ENCODE assay signal across 25 cellular contexts in genomic region chr1:209720326-209720725, GRCh38. TPM values are rescaled to one million over a fixed set of nuclear protein-coding genes. Genes with fewer than 3 reads are reported as not detected.
DNase-seq lines count a peak whose midpoint lies in the region; ATAC-seq and TF ChIP-seq lines count a peak whose summit lies in the region.
"Had no signal": no experiment of that assay in that cellular context is flagged by ENCODE, and none has a peak within 500 bp of the region (broad histone marks: within the 10 kb centered on the region; RNA-seq: fewer than 3 reads in every experiment).

No MANE protein-coding gene starts in this region.

- no peaks in the 10 kb centered on the region for H3K79me2 ChIP-seq in osteoblast (ENCODE audit: insufficient read depth, low read length)
- H3K79me2 ChIP-seq: parathyroid adenoma had no signal

- intact Hi-C loops in Right ventricle myocardium superior (cut with DNase I) (no loop called here), lower lobe of right lung (cut with DNase I) (no loop called here)

- POLR2A ChIA-PET in CD8-positive, alpha-beta memory T cell (lab: Charles Lee): no interaction called here

- no peak overlapping the region for H3K4me2 ChIP-seq in osteoblast (ENCODE audit: insufficient read depth, low read length)
- H3K4me2 ChIP-seq: KMS-11 had no signal

- peak overlapping the region in 1 of 8 donors; percentile 55 for H3K27ac Mint-ChIP-seq in CD8-positive, alpha-beta memory T cell
- H3K27ac Mint-ChIP-seq in stimulated activated naive CD8-positive, alpha-beta T cell treated with anti-CD3 and anti-CD28 coated beads, Interleukin-15, amount 100 ng/mL, for 72 hours: no peak overlapping the region
- H3K27ac Mint-ChIP-seq: activated CD8-positive, alpha-beta T cell treated with anti-CD3 and anti-CD28 coated beads, Interleukin-2, amount 10 ng/mL, durations not matched to agents 7 days and 5 days; natural killer cell had no signal

- CTCF ChIA-PET in CD8-positive, alpha-beta memory T cell (lab: Charles Lee): interaction anchor here (1.3 kb wide), 1 partner anchor 28 kb away, joined by 3 read pairs; no protein-coding TSS in a partner anchor

- H3K4me3 ChIP-seq in osteoblast (ENCODE audit: insufficient read depth, low read length) (no peak overlapping the region), lower lobe of right lung (no peak overlapping the region)
- no peak overlapping the region for H3K4me3 ChIP-seq in CD8-positive, alpha-beta memory T cell (ENCODE audit: low read length)
- H3K4me3 ChIP-seq: GM12878, transverse colon had no signal

- H2AFZ ChIP-seq in osteoblast (ENCODE audit: low read length): no peak overlapping the region
- H2AFZ ChIP-seq: parathyroid adenoma had no signal

- ATAC-seq in Right ventricle myocardium superior (ENCODE audit: poor library complexity) (peak; percentile 88), GM19467 (IDR thresholded peaks at IDR 0.05; ENCODE audit: unreplicated experiment) (no peak), lower lobe of right lung (no peak)
- no peak for ATAC-seq in stimulated activated naive CD8-positive, alpha-beta T cell treated with anti-CD3 and anti-CD28 coated beads, Interleukin-15, amount 100 ng/mL, for 72 hours
- ATAC-seq: activated CD8-positive, alpha-beta T cell treated with anti-CD3 and anti-CD28 coated beads, Interleukin-2, amount 10 ng/mL, durations not matched to agents 7 days and 5 days; GM12878; natural killer cell; PC-3 had no signal

- H3K36me3 ChIP-seq in osteoblast (ENCODE audit: insufficient read depth, low read length) (no peaks in the 10 kb centered on the region), lower lobe of right lung (no peaks in the 10 kb centered on the region)
- H3K36me3 ChIP-seq in CD8-positive, alpha-beta memory T cell (ENCODE audit: insufficient read depth, low read length): no peaks in the 10 kb centered on the region
- H3K36me3 ChIP-seq: transverse colon had no signal

- peaks cover 13% of the 10 kb centered on the region for H3K4me1 ChIP-seq in osteoblast (ENCODE audit: insufficient read depth, low read length)
- H3K4me1 ChIP-seq in CD8-positive, alpha-beta memory T cell (ENCODE audit: insufficient read depth, low read length): peaks cover 15% of the 10 kb centered on the region
- no peaks in the 10 kb centered on the region for H3K4me1 ChIP-seq in lower lobe of right lung
- H3K4me1 ChIP-seq: transverse colon had no signal

- H3K27ac ChIP-seq in osteoblast (ENCODE audit: low read depth, low read length) (peak overlapping the region; percentile 7), lower lobe of right lung (no peak overlapping the region)
- H3K27ac ChIP-seq in CD8-positive, alpha-beta memory T cell (ENCODE audit: low read depth, low read length): no peak overlapping the region
- H3K27ac ChIP-seq: KMS-11, parathyroid adenoma, transverse colon had no signal

- H3K27me3 Mint-ChIP-seq in CD8-positive, alpha-beta memory T cell: peaks cover 0 to 3% of the 10 kb centered on the region in 2 donors
- H3K27me3 Mint-ChIP-seq in stimulated activated naive CD8-positive, alpha-beta T cell treated with anti-CD3 and anti-CD28 coated beads, Interleukin-15, amount 100 ng/mL, for 72 hours: no peaks in the 10 kb centered on the region
- H3K27me3 Mint-ChIP-seq: activated naive CD8-positive, alpha-beta T cell had no signal

- DNase-seq in HCEC 1CT (peak; percentile 64), amniotic epithelial cell (ENCODE audit: low read depth) (peak; percentile 96), Right ventricle myocardium superior (no peak), osteoblast (ENCODE audit: insufficient read length, low spot score, missing footprints) (no peak), lower lobe of right lung (no peak)
- no peak for DNase-seq in CD8-positive, alpha-beta memory T cell
- no peak for DNase-seq in stimulated activated naive CD8-positive, alpha-beta T cell treated with anti-CD3 and anti-CD28 coated beads, Interleukin-15, amount 100 ng/mL, for 72 hours
- DNase-seq: activated CD8-positive, alpha-beta T cell treated with anti-CD3 and anti-CD28 coated beads, Interleukin-2, amount 10 ng/mL, durations not matched to agents 7 days and 5 days; activated T-cell treated with anti-CD3 and anti-CD28 coated beads, Interleukin-2, amount 50 U/mL, for 48 hours; foreskin melanocyte; H7; hypothalamus; islet precursor cell; natural killer cell; NCI-H2029; PC-3; stimulated activated naive CD4-positive, alpha-beta T cell treated with Interleukin-2 at 50 U/mL for 16 hours; transverse colon had no signal

- H3K4me3 Mint-ChIP-seq in CD8-positive, alpha-beta memory T cell: no peak overlapping the region
- H3K4me3 Mint-ChIP-seq in stimulated activated naive CD8-positive, alpha-beta T cell treated with anti-CD3 and anti-CD28 coated beads, Interleukin-15, amount 100 ng/mL, for 72 hours: no peak overlapping the region
- H3K4me3 Mint-ChIP-seq: activated CD8-positive, alpha-beta T cell treated with anti-CD3 and anti-CD28 coated beads, Interleukin-2, amount 10 ng/mL, durations not matched to agents 7 days and 5 days; activated naive CD8-positive, alpha-beta T cell; natural killer cell; T-helper 1 cell treated with Interleukin-12 subunit alpha and Interleukin-12 subunit beta and Interleukin-4 antibody, amounts not matched to agents 30 μg/mL and 1 μg/mL, for 36 hours had no signal

- TF ChIP-seq CTCF in osteoblast (IDR thresholded peaks at IDR 0.05; ENCODE audit: extremely low read depth, low read depth, low read length) (no peak), lower lobe of right lung (IDR thresholded peaks at IDR 0.05) (no peak)

- peaks cover 3 to 5% (median 3%) of the 10 kb centered on the region in 3 donors for H3K4me1 Mint-ChIP-seq in CD8-positive, alpha-beta memory T cell
- peaks cover 69% of the 10 kb centered on the region for H3K4me1 Mint-ChIP-seq in stimulated activated naive CD8-positive, alpha-beta T cell treated with anti-CD3 and anti-CD28 coated beads, Interleukin-15, amount 100 ng/mL, for 72 hours
- H3K4me1 Mint-ChIP-seq: natural killer cell had no signal

- H3K9me3 ChIP-seq in osteoblast (ENCODE audit: low read depth, low read length): no peaks in the 10 kb centered on the region
- no peaks in the 10 kb centered on the region for H3K9me3 ChIP-seq in CD8-positive, alpha-beta memory T cell (ENCODE audit: low read length)
- H3K9me3 ChIP-seq in lower lobe of right lung: no peaks in the 10 kb centered on the region
- H3K9me3 ChIP-seq: transverse colon had no signal

- H3K36me3 Mint-ChIP-seq in CD8-positive, alpha-beta memory T cell: peaks cover 0 to 12% (median 5%) of the 10 kb centered on the region in 3 donors
- H3K36me3 Mint-ChIP-seq: natural killer cell had no signal

- H3K9me3 Mint-ChIP-seq in CD8-positive, alpha-beta memory T cell: no peaks in the 10 kb centered on the region
- H3K9me3 Mint-ChIP-seq in stimulated activated naive CD8-positive, alpha-beta T cell treated with anti-CD3 and anti-CD28 coated beads, Interleukin-15, amount 100 ng/mL, for 72 hours: peaks cover 6 to 8% of the 10 kb centered on the region in 2 donors
- H3K9me3 Mint-ChIP-seq: natural killer cell had no signal

- H4K20me1 ChIP-seq in osteoblast (ENCODE audit: insufficient read depth, low read length): no peaks in the 10 kb centered on the region

- no peaks in the 10 kb centered on the region for H3K27me3 ChIP-seq in osteoblast (ENCODE audit: insufficient read depth, low read length)
- H3K27me3 ChIP-seq in CD8-positive, alpha-beta memory T cell (ENCODE audit: insufficient read depth, low read length, poor library complexity, severe bottlenecking): no peaks in the 10 kb centered on the region
- H3K27me3 ChIP-seq in lower lobe of right lung (ENCODE audit: low read depth): no peaks in the 10 kb centered on the region
- H3K27me3 ChIP-seq: transverse colon had no signal

RNA-seq across cellular contexts. Expression of gene HSD11B1, which starts 15.7 kb away (rescaled TPM):
- total RNA-seq in Right ventricle myocardium superior (4.6 TPM), osteoblast (0.88 and 1.8 TPM in 2 replicates), lower lobe of right lung (11.6 TPM)
- under 1 TPM; 0.59 to 0.80 TPM for total RNA-seq in CD8-positive, alpha-beta memory T cell
- 0.30 TPM for polyA plus RNA-seq in CD8-positive, alpha-beta memory T cell
- total RNA-seq: activated CD8-positive, alpha-beta T cell treated with anti-CD3 and anti-CD28 coated beads, Interleukin-2, amount 10 ng/mL, durations not matched to agents 7 days and 5 days; GM12878; H7; natural killer cell; PC-3; skeletal muscle tissue had no signal

RNA-seq across cellular contexts. Expression of gene TRAF3IP3, which starts 35.5 kb away (rescaled TPM):
- total RNA-seq in Right ventricle myocardium superior: 0.70 TPM
- not detected in 2 replicates for total RNA-seq in osteoblast
- 100 to 1,000 TPM; 193 to 209 TPM for total RNA-seq in CD8-positive, alpha-beta memory T cell
- polyA plus RNA-seq in CD8-positive, alpha-beta memory T cell: 414 TPM
- 12.4 TPM for total RNA-seq in lower lobe of right lung
- total RNA-seq: H7, PC-3 had no signal

RNA-seq across cellular contexts. Expression of gene G0S2, which starts 45.1 kb away (rescaled TPM):
- total RNA-seq in Right ventricle myocardium superior: 453 TPM
- total RNA-seq in osteoblast: 10.5 and 11.2 TPM in 2 replicates
- 1 to 10 TPM; 3.8 to 4.5 TPM for total RNA-seq in CD8-positive, alpha-beta memory T cell
- not detected for polyA plus RNA-seq in CD8-positive, alpha-beta memory T cell
- 19.9 TPM for total RNA-seq in lower lobe of right lung
- total RNA-seq: activated CD8-positive, alpha-beta T cell treated with anti-CD3 and anti-CD28 coated beads, Interleukin-2, amount 10 ng/mL, durations not matched to agents 7 days and 5 days had no signal

Comparison
In these comparisons a context has a peak if more than half of its experiments do, and no peak if none do; other contexts are left out.
1. DNase-seq: peak in HCEC 1CT (single experiment) and amniotic epithelial cell (single experiment); none in Right ventricle myocardium superior (single experiment), osteoblast (single experiment), CD8-positive, alpha-beta memory T cell (0 of 5), lower lobe of right lung (single experiment) and stimulated activated naive CD8-positive, alpha-beta T cell treated with anti-CD3 and anti-CD28 coated beads, Interleukin-15, amount 100 ng/mL, for 72 hours (0 of 2).
2. RNA of gene TRAF3IP3, which starts 35.5 kb away (total RNA-seq): 193 to 209 TPM in CD8-positive, alpha-beta memory T cell; 12.4 TPM in lower lobe of right lung (single experiment), 0.70 TPM in Right ventricle myocardium superior (single experiment) and not detected in osteoblast; every median in the first group is over 10 times any median in the second.
3. RNA of gene G0S2, which starts 45.1 kb away (total RNA-seq): 453 TPM in Right ventricle myocardium superior (single experiment); 19.9 TPM in lower lobe of right lung (single experiment), 10.5 to 11.2 TPM in osteoblast and 3.8 to 4.5 TPM in CD8-positive, alpha-beta memory T cell; every median in the first group is over 10 times any median in the second.